In the genomic region with DNA sequence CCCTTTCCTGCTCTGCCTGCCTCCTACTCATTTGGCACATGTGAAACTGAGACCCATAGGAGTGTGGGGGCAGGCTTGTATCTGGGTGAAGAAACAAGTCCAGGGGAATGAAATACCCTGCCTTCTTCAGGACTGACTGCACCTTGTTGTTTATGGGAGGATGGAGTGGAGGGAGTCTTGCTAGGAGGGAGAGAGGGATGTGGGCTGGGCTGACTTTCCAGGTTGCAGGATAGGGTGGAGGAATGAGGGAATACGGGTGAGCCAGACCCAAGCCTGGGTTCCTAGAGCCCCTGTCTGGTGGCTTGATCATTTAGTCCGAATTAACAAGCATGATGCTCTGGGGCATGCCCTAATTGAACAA, we compare ENCODE assay signal across 8 cellular contexts. TPM values are rescaled to one million over a fixed set of nuclear protein-coding genes. Genes with fewer than 3 reads are reported as not detected.
DNase-seq lines count a peak whose midpoint lies in the region; ATAC-seq lines count a peak whose summit lies in the region.

No MANE protein-coding gene starts in this region.

- peak overlapping the region; percentile 93 for H3K4me3 ChIP-seq in GM23248
- peak overlapping the region; percentile 13 for H3K4me3 ChIP-seq in iPS-18a (ENCODE audit: low read length)

- peaks cover 24% of the 10 kb centered on the region for H3K4me1 Mint-ChIP-seq in T-helper 17 cell
- H3K4me1 Mint-ChIP-seq in stimulated activated naive B cell treated with anti-CD40 and anti-IgM and Interleukin-4, amounts not matched to agents 10 μg/mL and 1 μg/mL and 100 μg/mL, for 72 hours, result peaks cover 50 to 77% of the 10 kb centered on the region in 2 donors

- WGBS in GM23248 (ENCODE audit: low coverage in 1 of 2, low lambda C conversion rate in 2 of 2, missing lambda C conversion rate in 2 of 2), 2 experiments, result 2 to 3% methylated on average over 2 of the region's 2 CpGs

- H3K4me2 ChIP-seq in GM23248 (ENCODE audit: unreplicated experiment), result peak overlapping the region; percentile 81

- ATAC-seq in T-helper 17 cell (no peak), GM21737 (IDR thresholded peaks at IDR 0.05; ENCODE audit: unreplicated experiment) (no peak), GM18502 (IDR thresholded peaks at IDR 0.05; ENCODE audit: poor library complexity, unreplicated experiment) (no peak)
- ATAC-seq in stimulated activated naive B cell treated with anti-CD40 and anti-IgM and Interleukin-4, amounts not matched to agents 10 μg/mL and 1 μg/mL and 100 μg/mL, for 72 hours (replicated peaks), result no peak

- H3K36me3 ChIP-seq in GM23248 (ENCODE audit: low read depth), result no peaks in the 10 kb centered on the region
- no peaks in the 10 kb centered on the region for H3K36me3 ChIP-seq in iPS-18a (ENCODE audit: control insufficient read depth, low read depth, low read length)

- peaks cover 8% of the 10 kb centered on the region for H3K36me3 Mint-ChIP-seq in T-helper 17 cell (ENCODE audit: low read depth)
- H3K36me3 Mint-ChIP-seq in stimulated activated naive B cell treated with anti-CD40 and anti-IgM and Interleukin-4, amounts not matched to agents 10 μg/mL and 1 μg/mL and 100 μg/mL, for 72 hours, result peaks cover 12 to 17% of the 10 kb centered on the region in 2 donors

- in situ Hi-C loops in GM23248 (cut with MboI), result no loop called here

- H3K4me1 ChIP-seq in GM23248 (ENCODE audit: insufficient read depth) (peaks cover 56% of the 10 kb centered on the region), iPS-18a (ENCODE audit: control insufficient read depth, low read depth, low read length) (peaks cover 54% of the 10 kb centered on the region)

- H3K9ac ChIP-seq in GM23248, result peak overlapping the region; percentile 90
- H3K9ac ChIP-seq in iPS-18a (ENCODE audit: low read length), result no peak overlapping the region

- peak; percentile 63 for DNase-seq in GM23248
- DNase-seq in T-helper 17 cell, result no peak
- no peak for DNase-seq in stimulated activated naive B cell treated with anti-CD40 and anti-IgM and Interleukin-4, amounts not matched to agents 10 μg/mL and 1 μg/mL and 100 μg/mL, for 72 hours
- DNase-seq in HCEC 1CT, result no peak
- no peak for DNase-seq in HPDE6-E6E7 (ENCODE audit: extremely low spot score)

- H3K27ac ChIP-seq in GM23248 (peak overlapping the region; percentile 98), iPS-18a (ENCODE audit: low read length) (no peak overlapping the region)

- H3K27ac Mint-ChIP-seq in T-helper 17 cell, result no peak overlapping the region
- peak overlapping the region; percentile 94 for H3K27ac Mint-ChIP-seq in stimulated activated naive B cell treated with anti-CD40 and anti-IgM and Interleukin-4, amounts not matched to agents 10 μg/mL and 1 μg/mL and 100 μg/mL, for 72 hours

- peaks cover 53% of the 10 kb centered on the region for H3K27me3 Mint-ChIP-seq in T-helper 17 cell
- H3K27me3 Mint-ChIP-seq in stimulated activated naive B cell treated with anti-CD40 and anti-IgM and Interleukin-4, amounts not matched to agents 10 μg/mL and 1 μg/mL and 100 μg/mL, for 72 hours, result no peaks in the 10 kb centered on the region

- peak overlapping the region; percentile 57 for H3K4me3 Mint-ChIP-seq in T-helper 17 cell
- peak overlapping the region; percentile 84 to 87 for H3K4me3 Mint-ChIP-seq in stimulated activated naive B cell treated with anti-CD40 and anti-IgM and Interleukin-4, amounts not matched to agents 10 μg/mL and 1 μg/mL and 100 μg/mL, for 72 hours

- H3K9me2 ChIP-seq in GM23248 (ENCODE audit: insufficient read depth), result no peaks in the 10 kb centered on the region

- H3K9me3 ChIP-seq in GM23248 (ENCODE audit: low read depth), result no peaks in the 10 kb centered on the region
- H3K9me3 ChIP-seq in T-helper 17 cell (ENCODE audit: control insufficient read depth, low read length, poor library complexity, severe bottlenecking), result no peaks in the 10 kb centered on the region
- H3K9me3 ChIP-seq in iPS-18a (ENCODE audit: control insufficient read depth, low read depth, low read length), result no peaks in the 10 kb centered on the region

- H3K79me2 ChIP-seq in GM23248 (ENCODE audit: insufficient read depth), result peaks cover 85% of the 10 kb centered on the region

- H3F3A ChIP-seq in GM23248 (ENCODE audit: insufficient read depth), result peaks cover 39% of the 10 kb centered on the region

- H4K20me1 ChIP-seq in GM23248 (ENCODE audit: insufficient read depth), result no peaks in the 10 kb centered on the region

- H3K27me3 ChIP-seq in GM23248 (replicated peaks; ENCODE audit: insufficient read depth), result no peaks in the 10 kb centered on the region
- H3K27me3 ChIP-seq in iPS-18a (ENCODE audit: control insufficient read depth, insufficient read depth, low read length), result peaks cover 14% of the 10 kb centered on the region

- H2AFZ ChIP-seq in GM23248, result no peak overlapping the region

- H3K9me3 Mint-ChIP-seq in stimulated activated naive B cell treated with anti-CD40 and anti-IgM and Interleukin-4, amounts not matched to agents 10 μg/mL and 1 μg/mL and 100 μg/mL, for 72 hours, result no peaks in the 10 kb centered on the region

RNA-seq across cellular contexts. Expression of gene CXXC5, which starts 3.3 kb away (rescaled TPM):
- 163 and 168 TPM in 2 replicates for total RNA-seq in GM23248 (2014; rRNA removed; shearing (Covaris generic))
- polyA plus RNA-seq in GM23248 (2016; fragmentation: Nextera tagmentation; extraction: Ambion mirVana), result 81.4 and 83.7 TPM in 2 replicates
- 1 to 10 TPM; 3.2 to 4.3 TPM for total RNA-seq in T-helper 17 cell

Comparison
In these comparisons a context has a peak if more than half of its experiments do, and no peak if none do; other contexts are left out.
1. RNA of gene CXXC5, which starts 3.3 kb away (total RNA-seq): 163 to 168 TPM in GM23248; 3.2 to 4.3 TPM in T-helper 17 cell; every median in the first group is over 10 times any median in the second.